32 cellular contexts compared by ENCODE assay signal in genomic region chr1:216809649-216810048, GRCh38.
"Had no signal": no experiment of that assay in that cellular context is flagged by ENCODE, and none has a peak within 500 bp of the region (broad histone marks: within the 10 kb centered on the region; RNA-seq: fewer than 3 reads in every experiment).

No MANE protein-coding gene starts in this region.

- H3K36me3 ChIP-seq: MG63 had no signal

- H3K9me3 ChIP-seq: MG63 had no signal

- H3K27ac ChIP-seq: KMS-11 had no signal

- DNase-seq: Karpas-422, Kasumi-1, MG63, MM.1S, MV-4-11, NCI-H1048, NCI-H1092, NCI-H1092 treated with DMSO at 0.1 percent for 48 hours, NCI-H1105, NCI-H1105 treated with DMSO at 0.1 percent for 48 hours, NCI-H1417 treated with DMSO at 0.1 percent for 48 hours, NCI-H1436, NCI-H1436 treated with DMSO at 0.1 percent for 48 hours, NCI-H146, NCI-H1694, NCI-H1694 treated with DMSO at 0.1 percent for 48 hours, NCI-H187 treated with DMSO at 0.1 percent for 48 hours, NCI-H1930, NCI-H2029, NCI-H2029 treated with DMSO at 0.1 percent for 48 hours, NCI-H2081, NCI-H2081 treated with DMSO at 0.1 percent for 48 hours, NCI-H2107, NCI-H2171, NCI-H2171 treated with DMSO at 0.1 percent for 48 hours, NCI-H2227 treated with DMSO at 0.1 percent for 48 hours, NCI-H226, NCI-H345, NCI-H446, NCI-H446 treated with DMSO at 0.1 percent for 48 hours, NCI-H510A had no signal

- H3K9ac ChIP-seq: KMS-11 had no signal

- H3K27me3 ChIP-seq: MG63 had no signal

- H3K4me2 ChIP-seq: KMS-11 had no signal

- H3K4me3 ChIP-seq: MG63 had no signal
